Comparison of ENCODE assay signal across 21 cellular contexts in the genomic region with DNA sequence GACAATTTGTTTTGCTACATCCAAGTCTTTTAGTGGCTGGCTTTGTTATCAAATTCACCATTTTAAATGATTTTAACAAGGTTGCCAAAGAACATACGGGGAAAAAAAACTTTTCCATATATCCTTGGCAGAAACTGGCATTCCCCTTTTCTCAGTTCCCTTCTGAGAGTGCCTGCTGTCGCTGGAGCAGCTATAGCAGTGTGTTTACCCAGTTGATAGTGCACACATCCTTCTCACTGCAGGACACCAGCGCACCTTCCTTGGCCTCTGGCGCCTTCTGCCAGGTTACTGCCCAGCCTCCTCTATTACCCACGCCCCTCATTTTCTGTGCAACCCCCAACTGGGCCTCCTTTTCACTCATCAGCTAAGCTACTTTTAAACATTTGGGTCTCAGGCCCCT.
"Had no signal": no experiment of that assay in that cellular context is flagged by ENCODE, and none has a peak within 500 bp of the region (broad histone marks: within the 10 kb centered on the region; RNA-seq: fewer than 3 reads in every experiment).

No MANE protein-coding gene starts in this region.

- H3K27ac ChIP-seq: body of pancreas, right atrium auricular region, skin epidermis, testis, upper lobe of left lung had no signal

- ATAC-seq: activated CD8-positive, alpha-beta T cell treated with anti-CD3 and anti-CD28 coated beads for 36 hours; activated T-cell treated with anti-CD3 and anti-CD28 coated beads, Interleukin-2, amount 50 U/mL, for 72 hours; body of pancreas had no signal

- H3K36me3 Mint-ChIP-seq: activated naive CD8-positive, alpha-beta T cell had no signal

- H3K27me3 Mint-ChIP-seq: activated CD8-positive, alpha-beta T cell treated with anti-CD3 and anti-CD28 coated beads for 36 hours; activated naive CD8-positive, alpha-beta T cell; progenitor cell of endocrine pancreas; stimulated activated naive CD8-positive, alpha-beta T cell treated with anti-CD3 and anti-CD28 coated beads, Interleukin-15, Interleukin-2, amounts not matched to agents 100 ng/mL and 50 ng/mL, for 24 hours had no signal

- H3K9me3 Mint-ChIP-seq: activated CD8-positive, alpha-beta T cell treated with anti-CD3 and anti-CD28 coated beads for 36 hours; activated T-cell treated with anti-CD3 and anti-CD28 coated beads, Interleukin-2, amount 50 U/mL, for 72 hours; nephron; stimulated activated naive CD8-positive, alpha-beta T cell treated with anti-CD3 and anti-CD28 coated beads, Interleukin-15, Interleukin-2, amounts not matched to agents 100 ng/mL and 50 ng/mL, for 24 hours had no signal

- DNase-seq: activated CD4-positive, alpha-beta T cell treated with anti-CD3 and anti-CD28 coated beads for 48 hours; activated CD8-positive, alpha-beta T cell treated with anti-CD3 and anti-CD28 coated beads for 36 hours; activated gamma-delta T cell treated with Interleukin-2 at 50 U/mL for 16 hours; activated T-cell treated with anti-CD3 and anti-CD28 coated beads, Interleukin-2, amount 50 U/mL, for 72 hours; amniotic stem cell; body of pancreas; central memory CD4-positive, alpha-beta T cell; effector memory CD4-positive, alpha-beta T cell; foreskin melanocyte; head of caudate nucleus; stimulated activated CD4-positive, alpha-beta T cell treated with anti-CD3 and anti-CD28 coated beads, Interleukin-15, amount 100 ng/mL, for 24 hours; stimulated activated CD4-positive, alpha-beta T cell treated with anti-CD3 and anti-CD28 coated beads, Interleukin-4, amount 100 ng/mL, for 1 hour; T-helper 1 cell; testis; upper lobe of left lung had no signal

- H3K4me3 Mint-ChIP-seq: activated CD8-positive, alpha-beta T cell treated with anti-CD3 and anti-CD28 coated beads for 36 hours; activated naive CD8-positive, alpha-beta T cell; activated T-cell treated with anti-CD3 and anti-CD28 coated beads, Interleukin-2, amount 50 U/mL, for 72 hours; nephron; stimulated activated naive CD8-positive, alpha-beta T cell treated with anti-CD3 and anti-CD28 coated beads, Interleukin-15, Interleukin-2, amounts not matched to agents 100 ng/mL and 50 ng/mL, for 24 hours had no signal

- H3K27ac Mint-ChIP-seq: activated T-cell treated with anti-CD3 and anti-CD28 coated beads, Interleukin-2, amount 50 U/mL, for 72 hours; progenitor cell of endocrine pancreas; stimulated activated naive CD8-positive, alpha-beta T cell treated with anti-CD3 and anti-CD28 coated beads, Interleukin-15, Interleukin-2, amounts not matched to agents 100 ng/mL and 50 ng/mL, for 24 hours had no signal
